In the genomic region with DNA sequence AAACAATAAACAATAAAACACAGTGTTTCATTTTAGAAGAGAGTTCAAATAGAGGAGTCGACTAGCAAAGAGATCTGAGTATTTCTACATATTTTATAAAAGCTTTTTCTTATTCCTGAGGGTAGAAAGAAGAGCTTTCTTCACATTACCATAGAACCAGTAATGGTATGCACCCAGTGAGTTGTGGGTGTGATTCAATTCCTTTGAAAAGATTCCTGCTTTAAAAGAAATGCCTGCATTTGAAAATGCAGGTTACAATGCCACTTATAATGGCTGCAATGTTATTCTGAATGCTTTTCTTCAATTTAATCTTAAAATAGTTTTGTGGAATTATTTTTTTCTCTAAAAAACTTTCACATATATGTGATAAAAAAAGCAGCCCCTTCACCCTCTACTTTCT, we compare ENCODE assay signal across 1 cellular context.
TF ChIP-seq lines count a peak whose summit lies in the region.

No MANE protein-coding gene starts in this region.

TF ChIP-seq in H1, 55 proteins besides CTCF, POLR2A, EP300 and RAD21 (continued from another document):
- TF ChIP-seq CHD7 (IDR thresholded peaks at IDR 0.05; ENCODE audit: insufficient replicate concordance, low read length): peak; percentile 84
TF ChIP-seq in H1: peak in this region for 1.
